In genomic region chr15:71962537-71962936, GRCh38 we compare ENCODE assay signal across 16 cellular contexts.
A peak's percentile ranks its signal among the peaks of the same experiment; 100 is the strongest.
DNase-seq lines count a peak whose midpoint lies in the region; FAIRE-seq and TF ChIP-seq lines count a peak whose summit lies in the region.
"Had no signal": no experiment of that assay in that cellular context is flagged by ENCODE, and none has a peak within 500 bp of the region (broad histone marks: within the 10 kb centered on the region; RNA-seq: fewer than 3 reads in every experiment).

No MANE protein-coding gene starts in this region.

- H2AFZ ChIP-seq in smooth muscle cell (ENCODE audit: low read depth): no peak overlapping the region

- H3K4me1 Mint-ChIP-seq in Calu3 (ENCODE audit: low read depth, unreplicated experiment): peaks cover 29% of the 10 kb centered on the region
- H3K4me1 Mint-ChIP-seq: CD8-positive, alpha-beta memory T cell; H9 had no signal

- H3K27ac Mint-ChIP-seq in Calu3 (ENCODE audit: unreplicated experiment): peak overlapping the region; percentile 10
- H3K27ac Mint-ChIP-seq: CD8-positive, alpha-beta memory T cell; H9 had no signal

- H3K4me2 ChIP-seq in smooth muscle cell: no peak overlapping the region
- H3K4me2 ChIP-seq: BLaER1 had no signal

- H4K20me1 ChIP-seq in smooth muscle cell (ENCODE audit: low read depth): no peaks in the 10 kb centered on the region
- H4K20me1 ChIP-seq: BLaER1 had no signal

- DNase-seq in Calu3 (no peak), GM18507 (ENCODE audit: extremely low spot score, insufficient read length, low read depth) (no peak), NCI-H69 (lab: John Stamatoyannopoulos, UW) (peak; percentile 26), fibroblast of the aortic adventitia (ENCODE audit: low read depth) (peak; percentile 18), smooth muscle cell (lab: John Stamatoyannopoulos, UW; ENCODE audit: unreplicated experiment) (no peak), T-helper 1 cell (no peak)
- DNase-seq in activated CD8-positive, alpha-beta memory T cell treated with anti-CD3 and anti-CD28 coated beads for 24 hours: no peak
- DNase-seq: CD8-positive, alpha-beta memory T cell; DMS 273 treated with DMSO at 0.1 percent for 48 hours; H9; Kasumi-1; NCI-H2029 treated with DMSO at 0.1 percent for 48 hours; NCI-H226; NCI-H526 treated with DMSO at 0.1 percent for 48 hours; SHP77 had no signal

- intact Hi-C loops in Calu3 (cut with micrococcal nuclease; ENCODE audit: unreplicated experiment): no loop called here

- no peak overlapping the region for H3K4me3 Mint-ChIP-seq in Calu3 (ENCODE audit: low read depth, unreplicated experiment)
- H3K4me3 Mint-ChIP-seq: CD8-positive, alpha-beta memory T cell; H9 had no signal

- no peak overlapping the region for H3K4me3 ChIP-seq in fibroblast of the aortic adventitia (ENCODE audit: low read depth, low read length)
- H3K4me3 ChIP-seq in smooth muscle cell: no peak overlapping the region
- H3K4me3 ChIP-seq: BLaER1 had no signal

- no peak for TF ChIP-seq CTCF in Calu3 (IDR thresholded peaks at IDR 0.05; ENCODE audit: unreplicated experiment)
- no peak for TF ChIP-seq CTCF in fibroblast of the aortic adventitia (IDR thresholded peaks at IDR 0.05; ENCODE audit: insufficient read depth, low read length)
- TF ChIP-seq CTCF in smooth muscle cell (IDR thresholded peaks at IDR 0.05; ENCODE audit: borderline replicate concordance, insufficient read depth, poor library complexity, severe bottlenecking): no peak

- no peaks in the 10 kb centered on the region for H3K36me3 ChIP-seq in smooth muscle cell (ENCODE audit: low read depth)

- no peak overlapping the region for H3K9ac ChIP-seq in smooth muscle cell (ENCODE audit: low read depth)
- H3K9ac ChIP-seq: BLaER1 had no signal

- H3K4me1 ChIP-seq in smooth muscle cell (ENCODE audit: low read depth): no peaks in the 10 kb centered on the region
- H3K4me1 ChIP-seq: BLaER1 had no signal

- 94% methylated on average over 1 of the region's 1 CpG for WGBS in smooth muscle cell (ENCODE audit: low lambda C conversion rate)

- CTCF ChIA-PET in Calu3 (lab: Charles Lee): interaction anchor here (0.9 kb wide), 1 partner anchor 16 kb away, joined by 6 read pairs; no protein-coding TSS in a partner anchor

- H3K36me3 Mint-ChIP-seq in Calu3 (ENCODE audit: insufficient read depth, unreplicated experiment): no peaks in the 10 kb centered on the region

- no TSS peak for BruUV-seq in Calu3 (replicated peaks; lab: Mats Ljungman, UMichigan)

- FAIRE-seq in GM18507 (lab: Jason Lieb, UNC): peak; percentile 44

- no peaks in the 10 kb centered on the region for H3K79me2 ChIP-seq in smooth muscle cell (ENCODE audit: low read depth)

- H3K9me3 ChIP-seq in smooth muscle cell (replicated peaks; ENCODE audit: low read depth): no peaks in the 10 kb centered on the region
- H3K9me3 ChIP-seq: BLaER1 had no signal

- no peaks in the 10 kb centered on the region for H3K27me3 ChIP-seq in smooth muscle cell (ENCODE audit: low read depth)
- H3K27me3 ChIP-seq: BLaER1 had no signal

- no peak overlapping the region for H3K27ac ChIP-seq in smooth muscle cell (ENCODE audit: low read depth)
- H3K27ac ChIP-seq: BLaER1 had no signal

- no peaks in the 10 kb centered on the region for H3F3A ChIP-seq in smooth muscle cell (ENCODE audit: low read depth)

- H3K27me3 Mint-ChIP-seq in Calu3 (ENCODE audit: unreplicated experiment): no peaks in the 10 kb centered on the region
- H3K27me3 Mint-ChIP-seq: CD8-positive, alpha-beta memory T cell had no signal

- no peaks in the 10 kb centered on the region for H3K9me3 Mint-ChIP-seq in Calu3 (ENCODE audit: low read depth, unreplicated experiment)
- H3K9me3 Mint-ChIP-seq: CD8-positive, alpha-beta memory T cell; H9 had no signal

Comparison
In these comparisons a context has a peak if more than half of its experiments do, and no peak if none do; other contexts are left out.
1. DNase-seq: peak in NCI-H69 (single experiment) and fibroblast of the aortic adventitia (single experiment); none in Calu3 (single experiment), GM18507 (single experiment), smooth muscle cell (single experiment), T-helper 1 cell (0 of 5) and activated CD8-positive, alpha-beta memory T cell treated with anti-CD3 and anti-CD28 coated beads for 24 hours (single experiment).